Comparison of ENCODE assay signal across 19 cellular contexts in the genomic region with DNA sequence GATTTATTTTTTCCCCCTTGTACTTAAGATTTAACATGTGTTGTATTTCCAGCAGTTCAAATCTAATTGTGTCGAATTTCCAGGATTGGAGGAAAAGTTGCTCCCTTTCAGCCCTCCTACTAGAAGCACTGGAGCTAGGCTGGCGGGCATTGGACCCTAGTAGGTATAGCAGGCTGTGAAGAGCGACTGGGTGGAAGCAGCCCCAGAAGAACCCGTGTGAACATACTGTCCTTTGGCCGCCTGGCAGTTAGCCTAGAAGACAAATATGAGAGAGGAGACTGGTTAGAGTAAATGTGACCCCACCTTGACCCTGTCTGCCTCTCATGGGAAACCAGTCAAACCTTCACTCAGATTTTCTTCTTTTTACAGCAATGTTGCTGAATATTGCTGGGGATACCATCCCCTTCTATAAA. TPM values are rescaled to one million over a fixed set of nuclear protein-coding genes. Genes with fewer than 3 reads are reported as not detected.
"Had no signal": no experiment of that assay in that cellular context is flagged by ENCODE, and none has a peak within 500 bp of the region (broad histone marks: within the 10 kb centered on the region; RNA-seq: fewer than 3 reads in every experiment).

No MANE protein-coding gene starts in this region.

- H3K4me2 ChIP-seq: neural progenitor cell, smooth muscle cell had no signal

- H3K9ac ChIP-seq: neural progenitor cell, parathyroid adenoma had no signal

- H3K4me1 ChIP-seq: gastrocnemius medialis, neural progenitor cell, parathyroid adenoma, transverse colon had no signal

- H3K27me3 Mint-ChIP-seq: activated naive CD8-positive, alpha-beta T cell treated with anti-CD3 and anti-CD28 coated beads for 36 hours had no signal

- H3K4me1 Mint-ChIP-seq: activated naive CD8-positive, alpha-beta T cell treated with anti-CD3 and anti-CD28 coated beads for 36 hours; neural progenitor cell had no signal

- H3K27ac Mint-ChIP-seq: activated CD4-positive, alpha-beta memory T cell treated with anti-CD3 and anti-CD28 coated beads for 36 hours; activated naive CD8-positive, alpha-beta T cell treated with anti-CD3 and anti-CD28 coated beads for 36 hours; neural progenitor cell had no signal

- H3K27ac ChIP-seq: coronary artery, gastrocnemius medialis, neural progenitor cell, parathyroid adenoma, SK-N-MC, transverse colon, VCaP had no signal

- ATAC-seq: gastrocnemius medialis had no signal

- H3K79me2 ChIP-seq: parathyroid adenoma had no signal

- H3K4me3 ChIP-seq: coronary artery, gastrocnemius medialis, neural progenitor cell, SK-N-MC, smooth muscle cell, transverse colon had no signal

- H3K27me3 ChIP-seq: gastrocnemius medialis, neural progenitor cell, transverse colon had no signal

- H2AFZ ChIP-seq: neural progenitor cell, parathyroid adenoma had no signal

- H3K4me3 Mint-ChIP-seq: activated CD4-positive, alpha-beta memory T cell treated with anti-CD3 and anti-CD28 coated beads for 36 hours; activated naive CD8-positive, alpha-beta T cell treated with anti-CD3 and anti-CD28 coated beads for 36 hours; neural progenitor cell had no signal

- DNase-seq: activated CD4-positive, alpha-beta memory T cell treated with anti-CD3 and anti-CD28 coated beads for 36 hours; activated gamma-delta T cell treated with Interleukin-2 at 50 U/mL for 16 hours; activated naive CD8-positive, alpha-beta T cell treated with anti-CD3 and anti-CD28 coated beads for 36 hours; activated T-cell treated with anti-CD3 and anti-CD28 coated beads, Interleukin-2, amount 50 U/mL, for 48 hours; effector CD4-positive, alpha-beta T cell; gastrocnemius medialis; hippocampal formation; mesendoderm; T-helper 1 cell; transverse colon had no signal

- H3K36me3 ChIP-seq: gastrocnemius medialis, neural progenitor cell, transverse colon had no signal

RNA-seq across cellular contexts. Expression of a gene that starts 13.9 kb away (rescaled TPM):
- total RNA-seq: activated CD4-positive, alpha-beta memory T cell treated with anti-CD3 and anti-CD28 coated beads for 36 hours; activated naive CD8-positive, alpha-beta T cell treated with anti-CD3 and anti-CD28 coated beads for 36 hours; fibroblast of lung; renal cortical epithelial cell; smooth muscle cell; subcutaneous adipose tissue had no signal
- polyA plus RNA-seq: fibroblast of lung, smooth muscle cell had no signal

RNA-seq across cellular contexts. Expression of a gene that starts 36.9 kb away (rescaled TPM):
- total RNA-seq: activated CD4-positive, alpha-beta memory T cell treated with anti-CD3 and anti-CD28 coated beads for 36 hours; fibroblast of lung; smooth muscle cell; subcutaneous adipose tissue had no signal
- polyA plus RNA-seq: smooth muscle cell had no signal
